1 cellular context compared by ENCODE assay signal in the genomic region with DNA sequence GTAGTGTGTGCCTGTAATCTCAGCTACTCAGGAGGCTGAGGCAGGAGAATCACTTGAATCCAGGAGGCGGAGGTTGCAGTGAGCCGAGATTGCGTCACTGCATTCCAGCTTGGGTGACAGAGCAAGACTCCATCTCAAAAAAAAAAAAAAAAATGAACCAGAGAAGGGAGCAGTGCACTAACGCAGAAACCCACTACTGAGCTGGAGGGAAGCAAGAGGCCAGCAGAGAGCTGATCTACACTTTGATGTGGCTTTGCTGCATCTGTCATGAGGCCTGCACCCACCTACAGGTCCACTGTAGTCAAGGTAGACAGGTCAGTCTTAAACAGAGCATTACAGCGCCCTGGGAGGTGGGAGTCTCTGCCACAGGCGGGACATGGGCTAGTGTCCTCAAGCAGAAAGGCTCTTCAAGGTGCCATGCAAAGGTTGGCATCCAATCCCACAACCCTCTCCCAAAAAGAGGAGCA.
TF ChIP-seq lines count a peak whose summit lies in the region.

No MANE protein-coding gene starts in this region.

TF ChIP-seq in HepG2, 621 proteins besides CTCF, POLR2A, EP300 and RAD21 (continued from another document and continues in another):
- TF ChIP-seq RCOR2 (CRISPR knock-in tag; IDR thresholded peaks at IDR 0.05) (0 out of 2 replicates have a peak, but pooled peaks have one; percentile 29), KAT2B (IDR thresholded peaks at IDR 0.05; ENCODE audit: borderline replicate concordance, low read depth, low read length) (no peak), ZBTB49 (CRISPR knock-in tag; IDR thresholded peaks at IDR 0.05; ENCODE audit: borderline replicate concordance) (no peak), ZXDC (CRISPR knock-in tag; IDR thresholded peaks at IDR 0.05) (no peak), ZNF678 (CRISPR knock-in tag; IDR thresholded peaks at IDR 0.05) (no peak), FOSL2 (CRISPR knock-in tag; IDR thresholded peaks at IDR 0.05) (peak; percentile 32; the same call in 1 of the 2 replicates), GFI1 (CRISPR knock-in tag; IDR thresholded peaks at IDR 0.05; ENCODE audit: borderline replicate concordance) (0 out of 2 replicates have a peak, but pooled peaks have one; percentile 37), FOXK2 (IDR thresholded peaks at IDR 0.05) (no peak), CBX2 (IDR thresholded peaks at IDR 0.05; ENCODE audit: low read depth, low read length) (no peak), CBX2 (CRISPR knock-in tag; IDR thresholded peaks at IDR 0.05; ENCODE audit: low read depth) (no peak), SOX6 (IDR thresholded peaks at IDR 0.05) (no peak), SOX6 (CRISPR knock-in tag; IDR thresholded peaks at IDR 0.05) (no peak), TARDBP (CRISPR knock-in tag; IDR thresholded peaks at IDR 0.05) (no peak), RBM22 (optimal IDR thresholded peaks at IDR 0.05; ENCODE audit: low read length) (no peak), CEBPB (IDR thresholded peaks at IDR 0.05; ENCODE audit: borderline replicate concordance, low read depth, low read length) (peak; percentile 37; the same call in 1 of the 2 replicates), ASH2L (IDR thresholded peaks at IDR 0.05; ENCODE audit: insufficient read length, low read depth, low read length) (no peak), SP1 (IDR thresholded peaks at IDR 0.05) (no peak), SP1 (CRISPR knock-in tag; IDR thresholded peaks at IDR 0.05) (no peak), MTA1 (CRISPR knock-in tag; IDR thresholded peaks at IDR 0.05; ENCODE audit: borderline replicate concordance) (no peak), ZSCAN29 (CRISPR knock-in tag; conservative IDR thresholded peaks at IDR 0.05) (no peak), KDM5A (IDR thresholded peaks at IDR 0.05; ENCODE audit: borderline replicate concordance, low read length) (no peak), ZNF644 (CRISPR knock-in tag; IDR thresholded peaks at IDR 0.05; ENCODE audit: low read depth) (peak; percentile 48; the same call in 1 of the 2 replicates), CENPX (CRISPR knock-in tag; IDR thresholded peaks at IDR 0.05) (no peak), ATF3 (CRISPR knock-in tag; IDR thresholded peaks at IDR 0.05) (peak; percentile 72), ZNF296 (CRISPR knock-in tag; conservative IDR thresholded peaks at IDR 0.05) (no peak), ZNF124 (CRISPR knock-in tag; IDR thresholded peaks at IDR 0.05) (no peak), ZFP36L2 (CRISPR knock-in tag; IDR thresholded peaks at IDR 0.05) (no peak), SMAD9 (CRISPR knock-in tag; IDR thresholded peaks at IDR 0.05) (no peak), ZNF639 (CRISPR knock-in tag; conservative IDR thresholded peaks at IDR 0.05) (no peak), CCAR2 (optimal IDR thresholded peaks at IDR 0.05; ENCODE audit: low read depth, low read length) (no peak), ZNF253 (CRISPR knock-in tag; IDR thresholded peaks at IDR 0.05; ENCODE audit: borderline replicate concordance) (no peak), HMG20A (CRISPR knock-in tag; IDR thresholded peaks at IDR 0.05; ENCODE audit: borderline replicate concordance) (no peak), FOXK1 (CRISPR knock-in tag; IDR thresholded peaks at IDR 0.05; ENCODE audit: borderline replicate concordance, low read depth) (no peak), ISL2 (CRISPR knock-in tag; IDR thresholded peaks at IDR 0.05) (no peak), RFX1 (IDR thresholded peaks at IDR 0.05) (no peak), PHF20 (CRISPR knock-in tag; IDR thresholded peaks at IDR 0.05) (no peak), MIER2 (CRISPR knock-in tag; IDR thresholded peaks at IDR 0.05) (no peak), ETV5 (CRISPR knock-in tag; IDR thresholded peaks at IDR 0.05; ENCODE audit: borderline replicate concordance) (no peak), ZNF431 (CRISPR knock-in tag; IDR thresholded peaks at IDR 0.05; ENCODE audit: borderline replicate concordance, low read depth) (no peak), DNMT3B (CRISPR knock-in tag; conservative IDR thresholded peaks at IDR 0.05) (no peak), ZMYM3 (CRISPR knock-in tag; IDR thresholded peaks at IDR 0.05) (peak; percentile 85), CC2D1A (CRISPR knock-in tag; IDR thresholded peaks at IDR 0.05) (no peak), ZSCAN20 (CRISPR knock-in tag; IDR thresholded peaks at IDR 0.05; ENCODE audit: borderline replicate concordance) (no peak), TGIF2 (CRISPR knock-in tag; IDR thresholded peaks at IDR 0.05) (0 out of 2 replicates have a peak, but pooled peaks have one; percentile 22), MAF1 (CRISPR knock-in tag; IDR thresholded peaks at IDR 0.05; ENCODE audit: borderline replicate concordance) (no peak), ZNF292 (CRISPR knock-in tag; IDR thresholded peaks at IDR 0.05; ENCODE audit: borderline replicate concordance, low read depth) (peak; percentile 85; the same call in 1 of the 2 replicates), ZNF143 (CRISPR knock-in tag; IDR thresholded peaks at IDR 0.05) (no peak), MYNN (CRISPR knock-in tag; IDR thresholded peaks at IDR 0.05; ENCODE audit: low read depth) (no peak), SIN3B (IDR thresholded peaks at IDR 0.05; ENCODE audit: low read length) (no peak), NR1H2 (CRISPR knock-in tag; IDR thresholded peaks at IDR 0.05; ENCODE audit: borderline replicate concordance, low read depth) (no peak), BRCA1 (CRISPR knock-in tag; IDR thresholded peaks at IDR 0.05) (no peak), ZNF510 (CRISPR knock-in tag; IDR thresholded peaks at IDR 0.05; ENCODE audit: low read depth) (no peak), FOXC1 (CRISPR knock-in tag; IDR thresholded peaks at IDR 0.05; ENCODE audit: borderline replicate concordance) (no peak)
- TF ChIP-seq, protein P1, sequence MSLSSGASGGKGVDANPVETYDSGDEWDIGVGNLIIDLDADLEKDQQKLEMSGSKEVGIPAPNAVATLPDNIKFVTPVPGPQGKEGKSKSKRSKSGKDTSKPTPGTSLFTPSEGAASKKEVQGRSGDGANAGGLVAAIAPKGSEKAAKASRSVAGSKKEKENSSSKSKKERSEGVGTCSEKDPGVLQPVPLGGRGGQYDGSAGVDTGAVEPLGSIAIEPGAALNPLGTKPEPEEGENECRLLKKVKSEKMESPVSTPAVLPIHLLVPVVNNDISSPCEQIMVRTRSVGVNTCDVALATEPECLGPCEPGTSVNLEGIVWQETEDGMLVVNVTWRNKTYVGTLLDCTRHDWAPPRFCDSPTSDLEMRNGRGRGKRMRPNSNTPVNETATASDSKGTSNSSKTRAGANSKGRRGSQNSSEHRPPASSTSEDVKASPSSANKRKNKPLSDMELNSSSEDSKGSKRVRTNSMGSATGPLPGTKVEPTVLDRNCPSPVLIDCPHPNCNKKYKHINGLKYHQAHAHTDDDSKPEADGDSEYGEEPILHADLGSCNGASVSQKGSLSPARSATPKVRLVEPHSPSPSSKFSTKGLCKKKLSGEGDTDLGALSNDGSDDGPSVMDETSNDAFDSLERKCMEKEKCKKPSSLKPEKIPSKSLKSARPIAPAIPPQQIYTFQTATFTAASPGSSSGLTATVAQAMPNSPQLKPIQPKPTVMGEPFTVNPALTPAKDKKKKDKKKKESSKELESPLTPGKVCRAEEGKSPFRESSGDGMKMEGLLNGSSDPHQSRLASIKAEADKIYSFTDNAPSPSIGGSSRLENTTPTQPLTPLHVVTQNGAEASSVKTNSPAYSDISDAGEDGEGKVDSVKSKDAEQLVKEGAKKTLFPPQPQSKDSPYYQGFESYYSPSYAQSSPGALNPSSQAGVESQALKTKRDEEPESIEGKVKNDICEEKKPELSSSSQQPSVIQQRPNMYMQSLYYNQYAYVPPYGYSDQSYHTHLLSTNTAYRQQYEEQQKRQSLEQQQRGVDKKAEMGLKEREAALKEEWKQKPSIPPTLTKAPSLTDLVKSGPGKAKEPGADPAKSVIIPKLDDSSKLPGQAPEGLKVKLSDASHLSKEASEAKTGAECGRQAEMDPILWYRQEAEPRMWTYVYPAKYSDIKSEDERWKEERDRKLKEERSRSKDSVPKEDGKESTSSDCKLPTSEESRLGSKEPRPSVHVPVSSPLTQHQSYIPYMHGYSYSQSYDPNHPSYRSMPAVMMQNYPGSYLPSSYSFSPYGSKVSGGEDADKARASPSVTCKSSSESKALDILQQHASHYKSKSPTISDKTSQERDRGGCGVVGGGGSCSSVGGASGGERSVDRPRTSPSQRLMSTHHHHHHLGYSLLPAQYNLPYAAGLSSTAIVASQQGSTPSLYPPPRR (CRISPR knock-in tag; IDR thresholded peaks at IDR 0.05; ENCODE audit: borderline replicate concordance) = no peak
- TF ChIP-seq, protein P2, sequence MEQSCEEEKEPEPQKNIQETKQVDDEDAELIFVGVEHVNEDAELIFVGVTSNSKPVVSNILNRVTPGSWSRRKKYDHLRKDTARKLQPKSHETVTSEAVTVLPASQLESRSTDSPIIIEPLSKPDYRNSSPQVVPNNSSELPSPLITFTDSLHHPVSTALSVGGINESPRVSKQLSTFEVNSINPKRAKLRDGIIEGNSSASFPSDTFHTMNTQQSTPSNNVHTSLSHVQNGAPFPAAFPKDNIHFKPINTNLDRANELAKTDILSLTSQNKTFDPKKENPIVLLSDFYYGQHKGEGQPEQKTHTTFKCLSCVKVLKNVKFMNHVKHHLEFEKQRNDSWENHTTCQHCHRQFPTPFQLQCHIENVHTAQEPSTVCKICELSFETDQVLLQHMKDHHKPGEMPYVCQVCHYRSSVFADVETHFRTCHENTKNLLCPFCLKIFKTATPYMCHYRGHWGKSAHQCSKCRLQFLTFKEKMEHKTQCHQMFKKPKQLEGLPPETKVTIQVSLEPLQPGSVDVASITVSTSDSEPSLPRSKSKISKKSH (CRISPR knock-in tag; IDR thresholded peaks at IDR 0.05; ENCODE audit: borderline replicate concordance) = no peak
